Comparison of ENCODE assay signal across 1 cellular context in the genomic region with DNA sequence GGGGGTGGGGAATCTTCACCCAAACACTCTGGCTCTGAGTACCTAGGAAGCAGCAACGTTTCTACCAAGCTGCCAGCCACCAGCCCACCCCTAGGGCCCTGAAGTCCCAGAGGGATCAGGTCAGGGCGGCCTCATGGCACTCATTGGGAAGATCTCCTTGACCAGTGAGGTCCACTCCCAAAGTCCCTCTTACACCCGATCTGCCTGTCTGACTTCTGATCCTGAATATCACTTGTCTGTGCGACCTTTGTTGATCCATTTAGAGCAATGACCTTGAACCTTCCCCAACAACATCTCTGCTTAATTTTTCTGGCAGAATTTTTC.
TF ChIP-seq lines count a peak whose summit lies in the region.

No MANE protein-coding gene starts in this region.

TF ChIP-seq in GM12878, 131 proteins besides CTCF, POLR2A, EP300 and RAD21:
- TF ChIP-seq CBX5 (IDR thresholded peaks at IDR 0.05; ENCODE audit: low read depth) (no peak), NR2C1 (IDR thresholded peaks at IDR 0.05) (no peak), NFYA (IDR thresholded peaks at IDR 0.05; ENCODE audit: borderline replicate concordance, low read depth, low read length) (no peak), MEF2A (IDR thresholded peaks at IDR 0.05; ENCODE audit: insufficient read depth, low read depth, low read length) (no peak), CHD1 (IDR thresholded peaks at IDR 0.05; ENCODE audit: low read depth, low read length) (no peak), GABPA (IDR thresholded peaks at IDR 0.05; ENCODE audit: low read depth) (no peak), BCL11A (IDR thresholded peaks at IDR 0.05; ENCODE audit: low read depth, low read length) (no peak), FOXM1 (IDR thresholded peaks at IDR 0.05; ENCODE audit: low read depth, low read length) (no peak), KLF5 (IDR thresholded peaks at IDR 0.05; ENCODE audit: partially characterized antibody) (no peak), EZH2 (IDR thresholded peaks at IDR 0.05; ENCODE audit: borderline replicate concordance, control insufficient read depth, low read depth, low read length) (no peak), MYC (IDR thresholded peaks at IDR 0.05; ENCODE audit: insufficient read depth, insufficient read length, insufficient replicate concordance, low read length, severe bottlenecking) (no peak), ZNF384 (IDR thresholded peaks at IDR 0.05; ENCODE audit: borderline replicate concordance, low read depth, low read length) (no peak), SMARCA5 (IDR thresholded peaks at IDR 0.05) (no peak), SMAD1 (IDR thresholded peaks at IDR 0.05; ENCODE audit: low read depth, partially characterized antibody) (no peak), NR2C2 (IDR thresholded peaks at IDR 0.05; ENCODE audit: borderline replicate concordance, control insufficient read depth, insufficient read length, low read depth) (no peak), SUZ12 (IDR thresholded peaks at IDR 0.05; ENCODE audit: unreplicated experiment) (no peak)
- TF ChIP-seq, protein P1, sequence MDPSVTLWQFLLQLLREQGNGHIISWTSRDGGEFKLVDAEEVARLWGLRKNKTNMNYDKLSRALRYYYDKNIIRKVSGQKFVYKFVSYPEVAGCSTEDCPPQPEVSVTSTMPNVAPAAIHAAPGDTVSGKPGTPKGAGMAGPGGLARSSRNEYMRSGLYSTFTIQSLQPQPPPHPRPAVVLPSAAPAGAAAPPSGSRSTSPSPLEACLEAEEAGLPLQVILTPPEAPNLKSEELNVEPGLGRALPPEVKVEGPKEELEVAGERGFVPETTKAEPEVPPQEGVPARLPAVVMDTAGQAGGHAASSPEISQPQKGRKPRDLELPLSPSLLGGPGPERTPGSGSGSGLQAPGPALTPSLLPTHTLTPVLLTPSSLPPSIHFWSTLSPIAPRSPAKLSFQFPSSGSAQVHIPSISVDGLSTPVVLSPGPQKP (IDR thresholded peaks at IDR 0.05; ENCODE audit: low read depth, low read length): no peak
- TF ChIP-seq, protein P2, sequence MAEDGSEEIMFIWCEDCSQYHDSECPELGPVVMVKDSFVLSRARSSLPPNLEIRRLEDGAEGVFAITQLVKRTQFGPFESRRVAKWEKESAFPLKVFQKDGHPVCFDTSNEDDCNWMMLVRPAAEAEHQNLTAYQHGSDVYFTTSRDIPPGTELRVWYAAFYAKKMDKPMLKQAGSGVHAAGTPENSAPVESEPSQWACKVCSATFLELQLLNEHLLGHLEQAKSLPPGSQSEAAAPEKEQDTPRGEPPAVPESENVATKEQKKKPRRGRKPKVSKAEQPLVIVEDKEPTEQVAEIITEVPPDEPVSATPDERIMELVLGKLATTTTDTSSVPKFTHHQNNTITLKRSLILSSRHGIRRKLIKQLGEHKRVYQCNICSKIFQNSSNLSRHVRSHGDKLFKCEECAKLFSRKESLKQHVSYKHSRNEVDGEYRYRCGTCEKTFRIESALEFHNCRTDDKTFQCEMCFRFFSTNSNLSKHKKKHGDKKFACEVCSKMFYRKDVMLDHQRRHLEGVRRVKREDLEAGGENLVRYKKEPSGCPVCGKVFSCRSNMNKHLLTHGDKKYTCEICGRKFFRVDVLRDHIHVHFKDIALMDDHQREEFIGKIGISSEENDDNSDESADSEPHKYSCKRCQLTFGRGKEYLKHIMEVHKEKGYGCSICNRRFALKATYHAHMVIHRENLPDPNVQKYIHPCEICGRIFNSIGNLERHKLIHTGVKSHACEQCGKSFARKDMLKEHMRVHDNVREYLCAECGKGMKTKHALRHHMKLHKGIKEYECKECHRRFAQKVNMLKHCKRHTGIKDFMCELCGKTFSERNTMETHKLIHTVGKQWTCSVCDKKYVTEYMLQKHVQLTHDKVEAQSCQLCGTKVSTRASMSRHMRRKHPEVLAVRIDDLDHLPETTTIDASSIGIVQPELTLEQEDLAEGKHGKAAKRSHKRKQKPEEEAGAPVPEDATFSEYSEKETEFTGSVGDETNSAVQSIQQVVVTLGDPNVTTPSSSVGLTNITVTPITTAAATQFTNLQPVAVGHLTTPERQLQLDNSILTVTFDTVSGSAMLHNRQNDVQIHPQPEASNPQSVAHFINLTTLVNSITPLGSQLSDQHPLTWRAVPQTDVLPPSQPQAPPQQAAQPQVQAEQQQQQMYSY (CRISPR knock-in tag; IDR thresholded peaks at IDR 0.05): no peak
- TF ChIP-seq, protein P3, sequence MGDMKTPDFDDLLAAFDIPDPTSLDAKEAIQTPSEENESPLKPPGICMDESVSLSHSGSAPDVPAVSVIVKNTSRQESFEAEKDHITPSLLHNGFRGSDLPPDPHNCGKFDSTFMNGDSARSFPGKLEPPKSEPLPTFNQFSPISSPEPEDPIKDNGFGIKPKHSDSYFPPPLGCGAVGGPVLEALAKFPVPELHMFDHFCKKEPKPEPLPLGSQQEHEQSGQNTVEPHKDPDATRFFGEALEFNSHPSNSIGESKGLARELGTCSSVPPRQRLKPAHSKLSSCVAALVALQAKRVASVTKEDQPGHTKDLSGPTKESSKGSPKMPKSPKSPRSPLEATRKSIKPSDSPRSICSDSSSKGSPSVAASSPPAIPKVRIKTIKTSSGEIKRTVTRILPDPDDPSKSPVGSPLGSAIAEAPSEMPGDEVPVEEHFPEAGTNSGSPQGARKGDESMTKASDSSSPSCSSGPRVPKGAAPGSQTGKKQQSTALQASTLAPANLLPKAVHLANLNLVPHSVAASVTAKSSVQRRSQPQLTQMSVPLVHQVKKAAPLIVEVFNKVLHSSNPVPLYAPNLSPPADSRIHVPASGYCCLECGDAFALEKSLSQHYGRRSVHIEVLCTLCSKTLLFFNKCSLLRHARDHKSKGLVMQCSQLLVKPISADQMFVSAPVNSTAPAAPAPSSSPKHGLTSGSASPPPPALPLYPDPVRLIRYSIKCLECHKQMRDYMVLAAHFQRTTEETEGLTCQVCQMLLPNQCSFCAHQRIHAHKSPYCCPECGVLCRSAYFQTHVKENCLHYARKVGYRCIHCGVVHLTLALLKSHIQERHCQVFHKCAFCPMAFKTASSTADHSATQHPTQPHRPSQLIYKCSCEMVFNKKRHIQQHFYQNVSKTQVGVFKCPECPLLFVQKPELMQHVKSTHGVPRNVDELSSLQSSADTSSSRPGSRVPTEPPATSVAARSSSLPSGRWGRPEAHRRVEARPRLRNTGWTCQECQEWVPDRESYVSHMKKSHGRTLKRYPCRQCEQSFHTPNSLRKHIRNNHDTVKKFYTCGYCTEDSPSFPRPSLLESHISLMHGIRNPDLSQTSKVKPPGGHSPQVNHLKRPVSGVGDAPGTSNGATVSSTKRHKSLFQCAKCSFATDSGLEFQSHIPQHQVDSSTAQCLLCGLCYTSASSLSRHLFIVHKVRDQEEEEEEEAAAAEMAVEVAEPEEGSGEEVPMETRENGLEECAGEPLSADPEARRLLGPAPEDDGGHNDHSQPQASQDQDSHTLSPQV (IDR thresholded peaks at IDR 0.05): no peak
